Comparison of ENCODE assay signal across 1 cellular context in the genomic region with DNA sequence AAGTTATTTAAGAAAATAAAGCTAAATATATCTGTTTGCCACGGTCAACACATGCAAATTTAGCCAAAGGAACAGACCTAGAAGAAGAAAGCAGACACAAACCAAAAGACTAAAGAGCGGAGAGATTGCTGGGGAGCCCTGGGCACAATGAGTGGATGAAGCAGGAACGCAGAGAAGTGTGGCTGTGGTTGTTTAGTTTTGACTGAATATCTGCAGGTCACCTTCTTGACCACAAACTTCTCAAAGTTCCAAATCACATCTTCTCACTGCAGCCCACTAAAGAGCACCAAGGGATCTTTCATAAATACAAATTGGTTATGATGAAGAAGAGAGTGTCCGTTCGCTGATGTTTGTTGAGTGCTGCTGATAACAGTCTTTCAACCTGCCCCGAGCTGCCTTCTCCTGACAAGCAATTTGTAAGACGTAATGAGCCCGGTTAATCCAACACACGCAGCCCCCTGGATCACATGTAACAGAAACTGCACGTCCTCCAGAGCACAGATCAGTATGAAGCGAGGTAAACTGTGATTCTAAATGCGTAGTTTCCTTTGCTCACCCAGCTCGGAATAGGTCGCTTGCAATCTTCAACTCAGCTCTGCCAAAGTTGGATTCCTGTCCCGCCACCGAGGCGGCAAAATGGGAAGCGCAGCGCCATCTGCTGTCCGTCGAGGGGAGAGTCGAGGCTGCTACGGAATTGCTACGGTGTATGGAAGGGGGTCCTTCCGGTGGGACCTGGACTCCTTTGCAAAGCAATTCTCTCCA.
TF ChIP-seq lines count a peak whose summit lies in the region.

No MANE protein-coding gene starts in this region.

TF ChIP-seq in GM23338, 12 proteins besides CTCF, POLR2A, EP300 and RAD21 (continued from another document):
- TF ChIP-seq, protein P1, sequence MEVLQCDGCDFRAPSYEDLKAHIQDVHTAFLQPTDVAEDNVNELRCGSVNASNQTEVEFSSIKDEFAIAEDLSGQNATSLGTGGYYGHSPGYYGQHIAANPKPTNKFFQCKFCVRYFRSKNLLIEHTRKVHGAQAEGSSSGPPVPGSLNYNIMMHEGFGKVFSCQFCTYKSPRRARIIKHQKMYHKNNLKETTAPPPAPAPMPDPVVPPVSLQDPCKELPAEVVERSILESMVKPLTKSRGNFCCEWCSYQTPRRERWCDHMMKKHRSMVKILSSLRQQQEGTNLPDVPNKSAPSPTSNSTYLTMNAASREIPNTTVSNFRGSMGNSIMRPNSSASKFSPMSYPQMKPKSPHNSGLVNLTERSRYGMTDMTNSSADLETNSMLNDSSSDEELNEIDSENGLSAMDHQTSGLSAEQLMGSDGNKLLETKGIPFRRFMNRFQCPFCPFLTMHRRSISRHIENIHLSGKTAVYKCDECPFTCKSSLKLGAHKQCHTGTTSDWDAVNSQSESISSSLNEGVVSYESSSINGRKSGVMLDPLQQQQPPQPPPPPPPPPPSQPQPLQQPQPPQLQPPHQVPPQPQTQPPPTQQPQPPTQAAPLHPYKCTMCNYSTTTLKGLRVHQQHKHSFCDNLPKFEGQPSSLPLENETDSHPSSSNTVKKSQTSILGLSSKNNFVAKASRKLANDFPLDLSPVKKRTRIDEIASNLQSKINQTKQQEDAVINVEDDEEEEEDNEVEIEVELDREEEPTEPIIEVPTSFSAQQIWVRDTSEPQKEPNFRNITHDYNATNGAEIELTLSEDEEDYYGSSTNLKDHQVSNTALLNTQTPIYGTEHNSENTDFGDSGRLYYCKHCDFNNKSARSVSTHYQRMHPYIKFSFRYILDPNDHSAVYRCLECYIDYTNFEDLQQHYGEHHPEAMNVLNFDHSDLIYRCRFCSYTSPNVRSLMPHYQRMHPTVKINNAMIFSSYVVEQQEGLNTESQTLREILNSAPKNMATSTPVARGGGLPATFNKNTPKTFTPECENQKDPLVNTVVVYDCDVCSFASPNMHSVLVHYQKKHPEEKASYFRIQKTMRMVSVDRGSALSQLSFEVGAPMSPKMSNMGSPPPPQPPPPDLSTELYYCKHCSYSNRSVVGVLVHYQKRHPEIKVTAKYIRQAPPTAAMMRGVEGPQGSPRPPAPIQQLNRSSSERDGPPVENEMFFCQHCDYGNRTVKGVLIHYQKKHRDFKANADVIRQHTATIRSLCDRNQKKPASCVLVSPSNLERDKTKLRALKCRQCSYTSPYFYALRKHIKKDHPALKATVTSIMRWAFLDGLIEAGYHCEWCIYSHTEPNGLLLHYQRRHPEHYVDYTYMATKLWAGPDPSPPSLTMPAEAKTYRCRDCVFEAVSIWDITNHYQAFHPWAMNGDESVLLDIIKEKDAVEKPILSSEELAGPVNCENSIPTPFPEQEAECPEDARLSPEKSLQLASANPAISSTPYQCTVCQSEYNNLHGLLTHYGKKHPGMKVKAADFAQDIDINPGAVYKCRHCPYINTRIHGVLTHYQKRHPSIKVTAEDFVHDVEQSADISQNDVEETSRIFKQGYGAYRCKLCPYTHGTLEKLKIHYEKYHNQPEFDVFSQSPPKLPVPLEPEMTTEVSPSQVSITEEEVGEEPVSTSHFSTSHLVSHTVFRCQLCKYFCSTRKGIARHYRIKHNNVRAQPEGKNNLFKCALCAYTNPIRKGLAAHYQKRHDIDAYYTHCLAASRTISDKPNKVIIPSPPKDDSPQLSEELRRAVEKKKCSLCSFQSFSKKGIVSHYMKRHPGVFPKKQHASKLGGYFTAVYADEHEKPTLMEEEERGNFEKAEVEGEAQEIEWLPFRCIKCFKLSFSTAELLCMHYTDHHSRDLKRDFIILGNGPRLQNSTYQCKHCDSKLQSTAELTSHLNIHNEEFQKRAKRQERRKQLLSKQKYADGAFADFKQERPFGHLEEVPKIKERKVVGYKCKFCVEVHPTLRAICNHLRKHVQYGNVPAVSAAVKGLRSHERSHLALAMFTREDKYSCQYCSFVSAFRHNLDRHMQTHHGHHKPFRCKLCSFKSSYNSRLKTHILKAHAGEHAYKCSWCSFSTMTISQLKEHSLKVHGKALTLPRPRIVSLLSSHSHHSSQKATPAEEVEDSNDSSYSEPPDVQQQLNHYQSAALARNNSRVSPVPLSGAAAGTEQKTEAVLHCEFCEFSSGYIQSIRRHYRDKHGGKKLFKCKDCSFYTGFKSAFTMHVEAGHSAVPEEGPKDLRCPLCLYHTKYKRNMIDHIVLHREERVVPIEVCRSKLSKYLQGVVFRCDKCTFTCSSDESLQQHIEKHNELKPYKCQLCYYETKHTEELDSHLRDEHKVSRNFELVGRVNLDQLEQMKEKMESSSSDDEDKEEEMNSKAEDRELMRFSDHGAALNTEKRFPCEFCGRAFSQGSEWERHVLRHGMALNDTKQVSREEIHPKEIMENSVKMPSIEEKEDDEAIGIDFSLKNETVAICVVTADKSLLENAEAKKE (CRISPR knock-in tag; IDR thresholded peaks at IDR 0.05) = no peak
- TF ChIP-seq STAT1 (IDR thresholded peaks at IDR 0.05; ENCODE audit: unreplicated experiment) = no peak
- TF ChIP-seq CREB1 (CRISPR knock-in tag; IDR thresholded peaks at IDR 0.05; ENCODE audit: low read depth) = no peak
- TF ChIP-seq JUNB (IDR thresholded peaks at IDR 0.05; ENCODE audit: unreplicated experiment) = no peak
- TF ChIP-seq NANOG (IDR thresholded peaks at IDR 0.05; ENCODE audit: borderline replicate concordance) = no peak
- TF ChIP-seq REST (IDR thresholded peaks at IDR 0.05; ENCODE audit: unreplicated experiment) = no peak
